1 cellular context compared by ENCODE assay signal in the genomic region with DNA sequence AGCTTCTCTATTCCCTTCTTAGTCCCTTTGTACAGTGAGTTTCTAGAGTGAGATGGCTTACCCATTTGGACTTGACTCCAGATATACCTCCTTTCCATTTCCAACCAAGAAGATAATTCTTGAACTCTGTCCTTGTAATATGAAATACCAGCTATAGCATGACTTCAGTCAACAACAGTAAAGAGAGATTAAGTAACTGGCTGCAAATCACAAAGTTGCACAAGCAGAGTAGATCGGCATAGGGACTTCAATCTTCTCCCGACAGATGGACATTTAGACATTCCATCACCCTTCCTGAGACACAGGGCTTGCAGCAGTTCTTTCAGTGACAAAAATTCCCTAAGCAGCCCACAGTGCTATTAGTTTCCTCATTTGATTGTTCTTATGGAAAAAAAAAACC.
TF ChIP-seq lines count a peak whose summit lies in the region.

No MANE protein-coding gene starts in this region.

TF ChIP-seq in IMR-90, 13 proteins besides CTCF, POLR2A, EP300 and RAD21:
- TF ChIP-seq CEBPB (IDR thresholded peaks at IDR 0.05; ENCODE audit: low read depth, low read length), result 0 out of 2 replicates have a peak, but pooled peaks have one; percentile 9
- no peak for TF ChIP-seq MAZ (IDR thresholded peaks at IDR 0.05; ENCODE audit: borderline replicate concordance, low read depth, low read length)
TF ChIP-seq in IMR-90: peak in this region for 1.
